Comparison of ENCODE assay signal across 1 cellular context in the genomic region with DNA sequence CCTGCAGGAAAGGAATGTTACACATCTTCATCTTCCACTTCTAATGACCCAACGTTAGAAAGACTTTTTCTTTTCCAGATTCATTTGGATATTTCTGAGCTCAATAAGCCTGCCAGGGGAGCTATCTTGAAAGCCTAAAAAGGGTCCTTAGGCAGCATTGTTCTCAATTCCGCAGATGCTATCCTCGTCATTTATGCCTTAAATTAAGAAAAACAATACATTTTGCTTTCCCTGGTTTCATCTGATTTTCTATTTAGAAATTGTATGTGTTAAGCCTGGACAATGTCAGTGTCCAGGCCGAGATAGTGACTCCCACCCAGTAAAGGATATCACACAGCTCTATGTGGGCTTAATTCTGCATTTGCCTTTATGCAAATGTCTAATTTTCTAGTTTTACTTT.
TF ChIP-seq lines count a peak whose summit lies in the region.

No MANE protein-coding gene starts in this region.

TF ChIP-seq in SK-N-SH, 30 proteins besides CTCF, POLR2A, EP300 and RAD21 (continued from another document):
- TF ChIP-seq SMC3 (IDR thresholded peaks at IDR 0.05; ENCODE audit: low read depth, low read length) (no peak), NRF1 (IDR thresholded peaks at IDR 0.05; ENCODE audit: low read depth, low read length) (no peak), GABPA (IDR thresholded peaks at IDR 0.05; ENCODE audit: low read depth) (no peak), RXRA (IDR thresholded peaks at IDR 0.05; ENCODE audit: borderline replicate concordance, low read depth) (no peak), POLR2AphosphoS5 (IDR thresholded peaks at IDR 0.05; ENCODE audit: low read depth, low read length) (no peak), TEAD4 (IDR thresholded peaks at IDR 0.05; ENCODE audit: borderline replicate concordance, insufficient read depth) (no peak), JUND (IDR thresholded peaks at IDR 0.05) (no peak), CHD2 (IDR thresholded peaks at IDR 0.05; ENCODE audit: low read length, partially characterized antibody) (peak; percentile 17), ELF1 (IDR thresholded peaks at IDR 0.05) (no peak)
- TF ChIP-seq, protein P1, sequence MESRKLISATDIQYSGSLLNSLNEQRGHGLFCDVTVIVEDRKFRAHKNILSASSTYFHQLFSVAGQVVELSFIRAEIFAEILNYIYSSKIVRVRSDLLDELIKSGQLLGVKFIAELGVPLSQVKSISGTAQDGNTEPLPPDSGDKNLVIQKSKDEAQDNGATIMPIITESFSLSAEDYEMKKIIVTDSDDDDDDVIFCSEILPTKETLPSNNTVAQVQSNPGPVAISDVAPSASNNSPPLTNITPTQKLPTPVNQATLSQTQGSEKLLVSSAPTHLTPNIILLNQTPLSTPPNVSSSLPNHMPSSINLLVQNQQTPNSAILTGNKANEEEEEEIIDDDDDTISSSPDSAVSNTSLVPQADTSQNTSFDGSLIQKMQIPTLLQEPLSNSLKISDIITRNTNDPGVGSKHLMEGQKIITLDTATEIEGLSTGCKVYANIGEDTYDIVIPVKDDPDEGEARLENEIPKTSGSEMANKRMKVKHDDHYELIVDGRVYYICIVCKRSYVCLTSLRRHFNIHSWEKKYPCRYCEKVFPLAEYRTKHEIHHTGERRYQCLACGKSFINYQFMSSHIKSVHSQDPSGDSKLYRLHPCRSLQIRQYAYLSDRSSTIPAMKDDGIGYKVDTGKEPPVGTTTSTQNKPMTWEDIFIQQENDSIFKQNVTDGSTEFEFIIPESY (IDR thresholded peaks at IDR 0.05; ENCODE audit: borderline replicate concordance, low read depth), result no peak
- TF ChIP-seq, protein P2, sequence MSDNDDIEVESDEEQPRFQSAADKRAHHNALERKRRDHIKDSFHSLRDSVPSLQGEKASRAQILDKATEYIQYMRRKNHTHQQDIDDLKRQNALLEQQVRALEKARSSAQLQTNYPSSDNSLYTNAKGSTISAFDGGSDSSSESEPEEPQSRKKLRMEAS (IDR thresholded peaks at IDR 0.05; ENCODE audit: low read depth), result no peak
TF ChIP-seq in SK-N-SH: peak in this region for 4.
